ENCODE assay signal across 8 cellular contexts in the genomic region with DNA sequence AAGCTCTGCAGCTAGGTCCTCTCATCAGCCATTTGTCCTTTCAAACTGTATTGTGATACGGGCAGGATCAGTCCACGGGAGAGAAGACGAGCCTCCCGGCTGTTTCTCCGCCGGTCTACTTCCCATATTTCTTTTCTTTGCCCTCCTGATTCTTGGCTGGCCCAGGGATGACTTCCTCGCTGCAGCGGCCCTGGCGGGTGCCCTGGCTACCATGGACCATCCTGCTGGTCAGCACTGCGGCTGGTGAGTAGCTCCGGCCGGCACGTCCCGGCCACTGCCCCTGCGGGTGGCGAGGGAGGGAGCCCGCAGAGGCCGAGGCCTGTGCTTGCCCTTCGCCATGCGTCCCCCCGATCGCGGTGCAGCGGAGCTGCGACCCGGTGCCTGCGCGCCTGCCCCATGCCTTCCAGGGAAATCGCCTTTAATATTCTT. TPM values are rescaled to one million over a fixed set of nuclear protein-coding genes. Genes with fewer than 3 reads are reported as not detected.
DNase-seq lines count a peak whose midpoint lies in the region; ATAC-seq lines count a peak whose summit lies in the region.

No MANE protein-coding gene starts in this region.

- peaks cover 32% of the 10 kb centered on the region for H3K79me2 ChIP-seq in trophoblast cell (ENCODE audit: control insufficient read depth, insufficient read depth, low read length, poor library complexity)

- H3K9ac ChIP-seq in adipocyte (ENCODE audit: low read length) (peak overlapping the region; percentile 97), trophoblast cell (ENCODE audit: low read length) (peak overlapping the region; percentile 99)

- H4K8ac ChIP-seq in trophoblast cell (ENCODE audit: low read depth, low read length), result peak overlapping the region; percentile 46

- H3K4ac ChIP-seq in trophoblast cell (ENCODE audit: low read depth, low read length), result peak overlapping the region; percentile 99

- H3K4me3 ChIP-seq in adipocyte (ENCODE audit: low read length), result peak overlapping the region; percentile 98
- peak overlapping the region; percentile 97 for H3K4me3 ChIP-seq in trophoblast cell (ENCODE audit: low read depth, low read length)

- peak overlapping the region; percentile 40 for H4K12ac ChIP-seq in trophoblast cell (ENCODE audit: low read depth, low read length)

- peak overlapping the region; percentile 59 for H2AFZ ChIP-seq in trophoblast cell (ENCODE audit: insufficient read depth, low read length, poor library complexity)

- peak overlapping the region; percentile 93 for H2BK120ac ChIP-seq in trophoblast cell (ENCODE audit: insufficient read depth, low read length, poor library complexity)

- peak overlapping the region; percentile 55 for H3K4me2 ChIP-seq in trophoblast cell (ENCODE audit: low read length)

- H2BK5ac ChIP-seq in trophoblast cell (ENCODE audit: low read depth, low read length, poor library complexity), result peak overlapping the region; percentile 98

- H3K27ac ChIP-seq in trophoblast cell (ENCODE audit: low read depth, low read length), result peak overlapping the region; percentile 99

- no CpG with 5 or more reads among the region's 29 CpGs for WGBS in trophoblast cell (ENCODE audit: extremely low coverage, insufficient coverage, insufficient read length)

- DNase-seq in NCI-H1417 (lab: John Stamatoyannopoulos, UW) (peak in 2 of 3 experiments; percentile 63 to 71), NCI-H1417 treated with DMSO at 0.1 percent for 48 hours (lab: John Stamatoyannopoulos, UW) (no peak), NCI-H526 (lab: John Stamatoyannopoulos, UW) (peak; percentile 33 to 54), adipocyte (ENCODE audit: low read depth) (peak; percentile 71), left cardiac atrium (peak; percentile 63), trophoblast cell (peak; percentile 78 to 82)

- H3K14ac ChIP-seq in trophoblast cell (ENCODE audit: low read length), result peak overlapping the region; percentile 97

- H3K36me3 ChIP-seq in adipocyte (ENCODE audit: control insufficient read depth, insufficient read depth, low read length, severe bottlenecking) (no peaks in the 10 kb centered on the region), trophoblast cell (ENCODE audit: control insufficient read depth in 1 of 2, insufficient read depth in 2 of 2, low read length in 2 of 2) (peaks cover 0 to 3% of the 10 kb centered on the region in 2 experiments)

- H3K27me3 ChIP-seq in adipocyte (replicated peaks; ENCODE audit: control insufficient read depth, insufficient read depth, low read length) (no peaks in the 10 kb centered on the region), trophoblast cell (ENCODE audit: insufficient read depth, low read length) (no peaks in the 10 kb centered on the region)

- no peak overlapping the region for H3K23ac ChIP-seq in trophoblast cell (ENCODE audit: low read length)

- peaks cover 28% of the 10 kb centered on the region for H3K79me1 ChIP-seq in trophoblast cell (ENCODE audit: low read length)

- H4K91ac ChIP-seq in trophoblast cell (ENCODE audit: low read depth, low read length), result peak overlapping the region; percentile 97

- no peaks in the 10 kb centered on the region for H3K9me3 ChIP-seq in adipocyte (ENCODE audit: control insufficient read depth, low read length)
- H3K9me3 ChIP-seq in trophoblast cell (ENCODE audit: insufficient read depth, low read depth, low read length), result no peaks in the 10 kb centered on the region

- H2BK12ac ChIP-seq in trophoblast cell (ENCODE audit: low read length), result no peak overlapping the region

- ATAC-seq in left cardiac atrium, result peak; percentile 16 to 38
- ATAC-seq in HG03159 (IDR thresholded peaks at IDR 0.05; ENCODE audit: unreplicated experiment), result no peak
- no peak for ATAC-seq in GM21360 (IDR thresholded peaks at IDR 0.05; ENCODE audit: unreplicated experiment)

- peak overlapping the region; percentile 52 for H2AK5ac ChIP-seq in trophoblast cell (ENCODE audit: low read length)

- peaks cover 31% of the 10 kb centered on the region for H3K4me1 ChIP-seq in adipocyte (ENCODE audit: control insufficient read depth, insufficient read depth, low read length)
- H3K4me1 ChIP-seq in trophoblast cell (ENCODE audit: control insufficient read depth in 1 of 2, insufficient read depth in 2 of 2, low read length in 2 of 2), result peaks cover 3 to 9% of the 10 kb centered on the region in 2 experiments

- intact Hi-C loops in left cardiac atrium (cut with DNase I), result loop anchor here (10.0 kb wide), 2 partner anchors 93 to 117 kb away; no protein-coding TSS in a partner anchor

- H3K18ac ChIP-seq in trophoblast cell (ENCODE audit: low read length), result peak overlapping the region; percentile 99

RNA-seq across cellular contexts. Expression of a gene that starts 1.2 kb away (rescaled TPM):
- total RNA-seq in left cardiac atrium, result 10 to 100 TPM; 46.7 to 65.8 TPM
- polyA plus RNA-seq in trophoblast cell (2013), result 49.8 and 50.0 TPM in 2 replicates

Comparison
In these comparisons a context has a peak if more than half of its experiments do, and no peak if none do; other contexts are left out.
1. ATAC-seq: peak in left cardiac atrium (2 of 2); none in HG03159 (single experiment) and GM21360 (single experiment).